In the genomic region with DNA sequence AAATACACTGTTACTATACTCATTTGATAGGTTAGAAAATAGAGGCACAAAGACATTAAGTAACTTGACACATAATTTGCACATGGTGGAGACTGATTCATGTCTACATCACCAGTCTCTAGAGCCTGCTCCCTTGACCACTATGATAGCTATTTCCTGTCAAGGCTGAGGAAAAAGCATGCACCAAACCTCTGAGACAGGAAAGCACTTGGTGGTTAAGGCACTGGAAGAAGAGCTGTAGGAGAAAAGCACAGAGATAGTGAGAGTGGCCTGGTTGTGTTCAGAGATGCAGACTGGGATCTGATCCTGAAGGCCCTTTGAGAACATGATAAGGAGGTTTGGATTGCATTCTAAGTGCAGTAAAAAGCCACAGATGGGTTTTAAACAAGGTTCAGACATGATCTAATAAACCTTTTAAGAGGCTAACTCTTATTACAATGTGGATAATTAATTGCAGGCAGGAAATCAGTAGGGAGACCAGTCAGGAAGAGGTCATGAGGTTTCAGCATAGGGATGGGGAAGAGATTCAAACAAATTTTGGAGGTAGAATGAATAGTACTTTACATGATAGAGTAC, we compare ENCODE assay signal across 11 cellular contexts.
DNase-seq lines count a peak whose midpoint lies in the region; ATAC-seq and TF ChIP-seq lines count a peak whose summit lies in the region.
"Had no signal": no experiment of that assay in that cellular context is flagged by ENCODE, and none has a peak within 500 bp of the region (broad histone marks: within the 10 kb centered on the region; RNA-seq: fewer than 3 reads in every experiment).

No MANE protein-coding gene starts in this region.

- H3K27me3 ChIP-seq in CD8-positive, alpha-beta memory T cell (ENCODE audit: insufficient read depth, low read length, poor library complexity, severe bottlenecking): no peaks in the 10 kb centered on the region

- H3K9me3 Mint-ChIP-seq in CD8-positive, alpha-beta memory T cell: no peaks in the 10 kb centered on the region
- H3K9me3 Mint-ChIP-seq: activated naive CD8-positive, alpha-beta T cell treated with anti-CD3 and anti-CD28 coated beads, Interleukin-2, amount 50 U/mL, for 24 hours had no signal

- H3K4me3 ChIP-seq in fibroblast of the aortic adventitia (ENCODE audit: low read depth, low read length): no peak overlapping the region
- no peak overlapping the region for H3K4me3 ChIP-seq in CD8-positive, alpha-beta memory T cell (ENCODE audit: low read length)
- H3K4me3 ChIP-seq: thoracic aorta had no signal

- no peaks in the 10 kb centered on the region for H3K9me3 ChIP-seq in CD8-positive, alpha-beta memory T cell (ENCODE audit: low read length)
- H3K9me3 ChIP-seq: thoracic aorta had no signal

- TF ChIP-seq CTCF in RWPE1 (conservative IDR thresholded peaks at IDR 0.05; ENCODE audit: low read depth) (no peak), fibroblast of the aortic adventitia (IDR thresholded peaks at IDR 0.05; ENCODE audit: insufficient read depth, low read length) (no peak)

- H3K27me3 Mint-ChIP-seq in CD8-positive, alpha-beta memory T cell: peaks cover 5 to 7% of the 10 kb centered on the region in 2 donors

- no peak overlapping the region for H3K4me3 Mint-ChIP-seq in CD8-positive, alpha-beta memory T cell
- H3K4me3 Mint-ChIP-seq: activated naive CD8-positive, alpha-beta T cell treated with anti-CD3 and anti-CD28 coated beads, Interleukin-2, amount 50 U/mL, for 24 hours had no signal

- H3K27ac ChIP-seq in RWPE1: peak overlapping the region; percentile 86
- H3K27ac ChIP-seq in CD8-positive, alpha-beta memory T cell (ENCODE audit: low read depth, low read length): no peak overlapping the region
- H3K27ac ChIP-seq: thoracic aorta had no signal

- H3K27ac Mint-ChIP-seq in CD8-positive, alpha-beta memory T cell: no peak overlapping the region
- H3K27ac Mint-ChIP-seq: activated naive CD8-positive, alpha-beta T cell treated with anti-CD3 and anti-CD28 coated beads, Interleukin-2, amount 50 U/mL, for 24 hours had no signal

- CTCF ChIA-PET in RWPE1 (lab: Yijun Ruan, JAX): interaction anchor here (0.6 kb wide), 1 partner anchor 390 kb away, joined by 4 read pairs; no protein-coding TSS in a partner anchor
- CTCF ChIA-PET in CD8-positive, alpha-beta memory T cell (lab: Charles Lee): interaction anchor here (1.1 kb wide), 1 partner anchor 206 kb away, joined by 3 read pairs; no protein-coding TSS in a partner anchor

- no peak for ATAC-seq in HG03097 (IDR thresholded peaks at IDR 0.05; ENCODE audit: low FRiP score, unreplicated experiment)
- ATAC-seq: activated naive CD8-positive, alpha-beta T cell treated with anti-CD3 and anti-CD28 coated beads, Interleukin-2, amount 50 U/mL, for 24 hours had no signal

- no peaks in the 10 kb centered on the region for H3K4me1 ChIP-seq in CD8-positive, alpha-beta memory T cell (ENCODE audit: insufficient read depth, low read length)

- DNase-seq in HCEC 1CT (peak; percentile 98), RWPE1 (ENCODE audit: low spot score) (peak; percentile 41), fibroblast of the aortic adventitia (ENCODE audit: low read depth) (peak; percentile 82), stromal cell of bone marrow (ENCODE audit: low read depth) (peak; percentile 88), germinal center (ENCODE audit: low spot score) (no peak)
- no peak for DNase-seq in CD8-positive, alpha-beta memory T cell
- DNase-seq: activated CD4-positive, alpha-beta T cell treated with anti-CD3 and anti-CD28 coated beads, Interleukin-2, amount 50 U/mL, for 4 hours; activated naive CD8-positive, alpha-beta T cell treated with anti-CD3 and anti-CD28 coated beads, Interleukin-2, amount 50 U/mL, for 24 hours; NCI-H1105 treated with DMSO at 0.1 percent for 48 hours had no signal

- POLR2A ChIA-PET in RWPE1 (lab: Yijun Ruan, JAX; ENCODE audit: low non-redundant PET): no interaction called here
- POLR2A ChIA-PET in CD8-positive, alpha-beta memory T cell (lab: Charles Lee): no interaction called here

- no peaks in the 10 kb centered on the region for H3K36me3 Mint-ChIP-seq in CD8-positive, alpha-beta memory T cell

- H3K4me1 Mint-ChIP-seq in CD8-positive, alpha-beta memory T cell: no peaks in the 10 kb centered on the region
- H3K4me1 Mint-ChIP-seq: activated naive CD8-positive, alpha-beta T cell treated with anti-CD3 and anti-CD28 coated beads, Interleukin-2, amount 50 U/mL, for 24 hours had no signal

- H3K36me3 ChIP-seq in CD8-positive, alpha-beta memory T cell (ENCODE audit: insufficient read depth, low read length): no peaks in the 10 kb centered on the region
- H3K36me3 ChIP-seq: thoracic aorta had no signal

Comparison
In these comparisons a context has a peak if more than half of its experiments do, and no peak if none do; other contexts are left out.
1. DNase-seq: peak in HCEC 1CT (single experiment), RWPE1 (single experiment), fibroblast of the aortic adventitia (single experiment) and stromal cell of bone marrow (single experiment); none in CD8-positive, alpha-beta memory T cell (0 of 5) and germinal center (single experiment).